Comparison of ENCODE assay signal across 15 cellular contexts in genomic region chr18:46386788-46387187, GRCh38.
A peak's percentile ranks its signal among the peaks of the same experiment; 100 is the strongest.
DNase-seq lines count a peak whose midpoint lies in the region; ATAC-seq and TF ChIP-seq lines count a peak whose summit lies in the region.
"Had no signal": no experiment of that assay in that cellular context is flagged by ENCODE, and none has a peak within 500 bp of the region (broad histone marks: within the 10 kb centered on the region; RNA-seq: fewer than 3 reads in every experiment).

No MANE protein-coding gene starts in this region.

- TF ChIP-seq CTCF in coronary artery (IDR thresholded peaks at IDR 0.05) (no peak), gastrocnemius medialis (IDR thresholded peaks at IDR 0.05 in 4 of 5, conservative IDR thresholded peaks at IDR 0.05 in 1 of 5) (no peak), BE2C (IDR thresholded peaks at IDR 0.05; ENCODE audit: low read depth, low read length) (no peak)

- no peaks in the 10 kb centered on the region for H4K20me1 ChIP-seq in GM23248 (ENCODE audit: insufficient read depth)

- no peak overlapping the region for H3K4me2 ChIP-seq in GM23248 (ENCODE audit: unreplicated experiment)

- H3K9ac ChIP-seq in GM23248, result no peak overlapping the region

- H3K9me3 ChIP-seq in GM23248 (ENCODE audit: low read depth), result no peaks in the 10 kb centered on the region
- H3K9me3 ChIP-seq in gastrocnemius medialis, result no peaks in the 10 kb centered on the region
- H3K9me3 ChIP-seq in BE2C, result no peaks in the 10 kb centered on the region
- H3K9me3 ChIP-seq: adrenal gland, ovary had no signal

- H3K79me2 ChIP-seq in GM23248 (ENCODE audit: insufficient read depth), result no peaks in the 10 kb centered on the region

- peak; percentile 24 for DNase-seq in GM23248
- no peak for DNase-seq in coronary artery (ENCODE audit: low spot score)
- DNase-seq in kidney glomerular epithelial cell (lab: John Stamatoyannopoulos, UW), result peak; percentile 3
- peak in 1 of 2 donors; percentile 21 for DNase-seq in gastrocnemius medialis
- DNase-seq in BE2C, result no peak
- DNase-seq: activated B cell treated with CpG ODN at 0.5 μM for 24 hours; activated CD8-positive, alpha-beta memory T cell treated with anti-CD3 and anti-CD28 coated beads, Interleukin-2, amount 50 U/mL, for 4 hours; adrenal gland; NCI-H2029 treated with DMSO at 0.1 percent for 48 hours; stimulated activated CD4-positive, alpha-beta T cell treated with anti-CD3 and anti-CD28 coated beads, Interleukin-4, amount 100 ng/mL, for 24 hours; stimulated activated naive B cell treated with anti-CD40 and anti-IgM and Interleukin-4, amounts not matched to agents 10 μg/mL and 1 μg/mL and 100 μg/mL, for 72 hours had no signal

- H3K4me3 ChIP-seq in GM23248 (no peak overlapping the region), coronary artery (peak overlapping the region; percentile 25), gastrocnemius medialis (no peak overlapping the region), BE2C (ENCODE audit: low read depth, low read length) (no peak overlapping the region)
- H3K4me3 ChIP-seq: adrenal gland, ovary had no signal

- H2AFZ ChIP-seq in GM23248, result no peak overlapping the region

- WGBS in GM23248 (ENCODE audit: low coverage in 1 of 2, low lambda C conversion rate in 2 of 2, missing lambda C conversion rate in 2 of 2), 2 experiments, result 2 to 4% methylated on average over 5 of the region's 5 CpGs

- no peak for TF ChIP-seq POLR2A in gastrocnemius medialis (IDR thresholded peaks at IDR 0.05)

- ATAC-seq in gastrocnemius medialis (peak; percentile 28 to 35), GM19397 (IDR thresholded peaks at IDR 0.05; ENCODE audit: unreplicated experiment) (no peak), HG03097 (IDR thresholded peaks at IDR 0.05; ENCODE audit: low FRiP score, unreplicated experiment) (no peak), HG03039 (IDR thresholded peaks at IDR 0.05; ENCODE audit: unreplicated experiment) (no peak)
- ATAC-seq: stimulated activated naive B cell treated with anti-CD40 and anti-IgM and Interleukin-4, amounts not matched to agents 10 μg/mL and 1 μg/mL and 100 μg/mL, for 72 hours had no signal

- H3K4me1 ChIP-seq in GM23248 (ENCODE audit: insufficient read depth), result no peaks in the 10 kb centered on the region
- peaks cover 26 to 28% of the 10 kb centered on the region in 2 donors for H3K4me1 ChIP-seq in gastrocnemius medialis
- no peaks in the 10 kb centered on the region for H3K4me1 ChIP-seq in BE2C
- H3K4me1 ChIP-seq: adrenal gland had no signal

- intact Hi-C loops in gastrocnemius medialis (cut with DNase I; ENCODE audit: low total_unique reads), result no loop called here

- H3K27me3 ChIP-seq in GM23248 (replicated peaks; ENCODE audit: insufficient read depth) (peaks cover 20% of the 10 kb centered on the region), gastrocnemius medialis (no peaks in the 10 kb centered on the region), BE2C (no peaks in the 10 kb centered on the region)
- H3K27me3 ChIP-seq: adrenal gland, ovary had no signal

- H3K9me2 ChIP-seq in GM23248 (ENCODE audit: insufficient read depth), result no peaks in the 10 kb centered on the region

- no peak overlapping the region for H3K27ac ChIP-seq in GM23248
- H3K27ac ChIP-seq in coronary artery, result peak overlapping the region in 1 of 2 donors; percentile 9
- peak overlapping the region in 1 of 4 donors; percentile 62 for H3K27ac ChIP-seq in gastrocnemius medialis
- H3K27ac ChIP-seq: adrenal gland, ovary had no signal

- H3K36me3 ChIP-seq in GM23248 (ENCODE audit: low read depth) (no peaks in the 10 kb centered on the region), gastrocnemius medialis (no peaks in the 10 kb centered on the region), BE2C (no peaks in the 10 kb centered on the region; the same call in 1 of the 2 replicates)
- H3K36me3 ChIP-seq: adrenal gland, ovary had no signal

- H3F3A ChIP-seq in GM23248 (ENCODE audit: insufficient read depth), result no peaks in the 10 kb centered on the region

- in situ Hi-C loops in GM23248 (cut with MboI) (no loop called here), gastrocnemius medialis (cut with MboI; ENCODE audit: low sequenced_read_pairs in 4 of 4) (loop anchor here in 1 of 4 donors (25.0 kb wide), 2 partner anchors 99 to 101 kb away; no protein-coding TSS in a partner anchor)

Comparison
In these comparisons a context has a peak if more than half of its experiments do, and no peak if none do; other contexts are left out.
1. DNase-seq: peak in GM23248 (single experiment) and kidney glomerular epithelial cell (single experiment); none in coronary artery (single experiment) and BE2C (single experiment).
2. ATAC-seq: peak in gastrocnemius medialis (2 of 2); none in GM19397 (single experiment), HG03097 (single experiment) and HG03039 (single experiment).